ENCODE assay signal across 11 cellular contexts in the genomic region with DNA sequence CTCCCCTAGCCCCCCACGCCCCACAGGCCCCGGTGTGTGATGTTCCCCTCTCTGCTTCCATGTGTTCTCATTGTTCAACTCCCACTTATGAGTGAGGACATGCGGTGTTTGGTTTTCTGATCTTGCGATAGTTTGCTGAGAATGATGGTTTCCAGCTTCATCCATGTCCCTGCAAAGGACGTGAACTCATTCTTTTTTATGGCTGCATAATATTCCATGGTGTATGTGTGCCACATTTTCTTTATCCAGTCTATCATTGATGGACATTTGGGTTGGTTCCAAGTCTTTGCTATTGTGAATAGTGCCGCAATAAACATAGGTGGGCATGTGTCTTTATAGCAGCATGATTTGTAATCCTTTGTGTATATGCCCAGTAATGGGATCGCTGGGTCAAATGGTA. TPM values are rescaled to one million over a fixed set of nuclear protein-coding genes. Genes with fewer than 3 reads are reported as not detected.
"Had no signal": no experiment of that assay in that cellular context is flagged by ENCODE, and none has a peak within 500 bp of the region (broad histone marks: within the 10 kb centered on the region; RNA-seq: fewer than 3 reads in every experiment).

No MANE protein-coding gene starts in this region.

RNA-seq across cellular contexts. Expression of a gene that starts 47.6 kb away (rescaled TPM):
- total RNA-seq: activated naive CD4-positive, alpha-beta T cell treated with anti-CD3 and anti-CD28 coated beads for 36 hours; activated naive CD8-positive, alpha-beta T cell treated with anti-CD3 and anti-CD28 coated beads for 36 hours; activated naive CD8-positive, alpha-beta T cell treated with anti-CD3 and anti-CD28 coated beads, Interleukin-2, amount 10 ng/mL, durations not matched to agents 7 days and 5 days; activated T-cell treated with anti-CD3 and anti-CD28 coated beads, Interleukin-2, amount 50 U/mL, for 4 hours; activated T-helper 1 cell treated with anti-CD3 and anti-CD28 coated beads, Interleukin-12 subunit alpha, Interleukin-12 subunit beta, Interleukin-2, Interleukin-4 antibody, amounts not matched to agents 30 ng/mL and 10 ng/mL and 1 ng/mL, durations not matched to agents 14 hours and 24 hours and 36 hours; activated T-helper 17 cell treated with anti-CD3 and anti-CD28 coated beads, Interleukin-2, amount 50 U/mL, for 72 hours; activated T-helper 2 cell treated with anti-CD3 and anti-CD28 coated beads, Interferon-gamma antibody, Interleukin-2, Interleukin-4, amounts not matched to agents 10 μg/mL and 5 μg/mL and 100 μg/mL, durations not matched to agents 14 hours and 24 hours and 36 hours; ascending aorta; body of pancreas; bronchial epithelial cell had no signal
- polyA plus RNA-seq: aorta had no signal
